16 cellular contexts compared by ENCODE assay signal in genomic region chr2:19876751-19877150, GRCh38. TPM values are rescaled to one million over a fixed set of nuclear protein-coding genes. Genes with fewer than 3 reads are reported as not detected.
DNase-seq lines count a peak whose midpoint lies in the region; ATAC-seq and TF ChIP-seq lines count a peak whose summit lies in the region.
"Had no signal": no experiment of that assay in that cellular context is flagged by ENCODE, and none has a peak within 500 bp of the region (broad histone marks: within the 10 kb centered on the region; RNA-seq: fewer than 3 reads in every experiment).

No MANE protein-coding gene starts in this region.

- no peak overlapping the region for H3K27ac ChIP-seq in effector memory CD4-positive, alpha-beta T cell (ENCODE audit: insufficient read depth, low read length, poor library complexity, severe bottlenecking)
- H3K27ac ChIP-seq: BLaER1 had no signal

- no peak for TF ChIP-seq CTCF in choroid plexus epithelial cell (conservative IDR thresholded peaks at IDR 0.05; ENCODE audit: low read depth, low read length)

- H3K4me3 ChIP-seq in choroid plexus epithelial cell (ENCODE audit: low read depth, low read length) = no peak overlapping the region
- H3K4me3 ChIP-seq in effector memory CD4-positive, alpha-beta T cell (ENCODE audit: insufficient read depth, low read depth, low read length, poor library complexity, severe bottlenecking) = no peak overlapping the region
- H3K4me3 ChIP-seq: BLaER1 had no signal

- no peak for ATAC-seq in GM21447 (IDR thresholded peaks at IDR 0.05; ENCODE audit: unreplicated experiment)

- peak; percentile 36 for DNase-seq in activated effector memory CD4-positive, alpha-beta T cell treated with anti-CD3 and anti-CD28 coated beads, Interleukin-2, amount 50 U/mL, for 16 hours
- no peak for DNase-seq in activated effector memory CD4-positive, alpha-beta T cell treated with Interleukin-2 at 50 U/mL for 16 hours
- DNase-seq in choroid plexus epithelial cell (ENCODE audit: low read depth) = peak; percentile 40
- DNase-seq in mesenteric fat pad (ENCODE audit: low spot score) = peak; percentile 22
- no peak for DNase-seq in NCI-H2171 treated with DMSO at 0.1 percent for 48 hours (lab: John Stamatoyannopoulos, UW)
- DNase-seq in effector memory CD4-positive, alpha-beta T cell = no peak
- DNase-seq: CD4-positive, alpha-beta memory T cell; DMS153; MM.1S; NCI-H1105; NCI-H2081 treated with DMSO at 0.1 percent for 48 hours; OCI-M1; RPMI8226; SHP77 treated with DMSO at 0.1 percent for 48 hours had no signal

- H3K36me3 ChIP-seq in effector memory CD4-positive, alpha-beta T cell (ENCODE audit: control insufficient read depth, insufficient read depth, low read length) = peaks cover 5% of the 10 kb centered on the region
- H3K36me3 ChIP-seq: BLaER1 had no signal

- H3K4me1 ChIP-seq in effector memory CD4-positive, alpha-beta T cell (ENCODE audit: control insufficient read depth, insufficient read depth, low read length, poor library complexity, severe bottlenecking) = no peaks in the 10 kb centered on the region
- H3K4me1 ChIP-seq: BLaER1 had no signal

- H3K27me3 ChIP-seq in effector memory CD4-positive, alpha-beta T cell (replicated peaks; ENCODE audit: control insufficient read depth, insufficient read depth, low read length, poor library complexity, severe bottlenecking) = no peaks in the 10 kb centered on the region
- H3K27me3 ChIP-seq: BLaER1 had no signal

- no peaks in the 10 kb centered on the region for H3K9me3 ChIP-seq in effector memory CD4-positive, alpha-beta T cell (ENCODE audit: control insufficient read depth, low read length)
- H3K9me3 ChIP-seq: BLaER1 had no signal

RNA-seq across cellular contexts. Expression of gene TTC32, which starts 25.0 kb away (rescaled TPM):
- 8.6 TPM for total RNA-seq in mesenteric fat pad

Comparison
In these comparisons a context has a peak if more than half of its experiments do, and no peak if none do; other contexts are left out.
1. DNase-seq: peak in activated effector memory CD4-positive, alpha-beta T cell treated with anti-CD3 and anti-CD28 coated beads, Interleukin-2, amount 50 U/mL, for 16 hours (single experiment), choroid plexus epithelial cell (single experiment) and mesenteric fat pad (single experiment); none in activated effector memory CD4-positive, alpha-beta T cell treated with Interleukin-2 at 50 U/mL for 16 hours (single experiment), NCI-H2171 treated with DMSO at 0.1 percent for 48 hours (single experiment) and effector memory CD4-positive, alpha-beta T cell (0 of 3).